In the genomic region with DNA sequence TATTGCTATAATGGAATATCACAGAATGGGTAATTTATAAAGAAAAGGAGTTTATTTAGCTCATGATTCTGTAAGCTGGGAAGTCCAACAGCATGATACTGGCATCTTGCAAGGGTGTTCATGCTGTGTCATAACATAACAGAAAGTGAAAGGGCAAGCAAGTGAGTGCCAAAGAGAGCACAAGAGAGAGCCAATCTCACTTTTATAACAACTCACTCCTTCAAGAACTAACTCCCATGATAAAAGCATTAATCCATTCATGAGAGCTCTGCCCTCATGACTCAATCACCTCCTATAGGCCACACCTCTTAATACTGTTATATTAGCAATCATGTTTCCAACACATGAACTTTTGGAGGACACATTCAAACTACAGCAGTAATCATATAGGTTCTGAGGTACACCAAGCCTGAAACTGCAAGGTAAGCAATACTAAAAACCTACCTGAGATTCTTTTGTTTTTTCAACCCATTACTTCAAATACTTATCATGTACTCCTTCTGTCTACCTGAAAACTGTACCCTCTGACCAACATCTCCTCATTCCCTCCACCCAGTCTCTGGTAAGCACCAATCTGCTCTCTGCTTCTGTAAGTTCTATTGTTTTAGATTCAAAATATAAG, we compare ENCODE assay signal across 23 cellular contexts.
DNase-seq lines count a peak whose midpoint lies in the region; ATAC-seq and TF ChIP-seq lines count a peak whose summit lies in the region.
"Had no signal": no experiment of that assay in that cellular context is flagged by ENCODE, and none has a peak within 500 bp of the region (broad histone marks: within the 10 kb centered on the region; RNA-seq: fewer than 3 reads in every experiment).

No MANE protein-coding gene starts in this region.

- H3K27ac ChIP-seq in GM23338 (ENCODE audit: low read depth): no peak overlapping the region
- H3K27ac ChIP-seq: KMS-11, neutrophil, Peyer's patch, SJCRH30 had no signal

- H3K9me3 Mint-ChIP-seq in GM23338: no peaks in the 10 kb centered on the region
- H3K9me3 Mint-ChIP-seq: activated naive CD4-positive, alpha-beta T cell treated with anti-CD3 and anti-CD28 coated beads for 36 hours; dendritic cell treated with granulocyte-macrophage colony-stimulating factor and Interleukin-4, amounts not matched to agents 40 ng/mL and 50 ng/mL, for 4 days; memory B cell had no signal

- ATAC-seq in GM18873 (IDR thresholded peaks at IDR 0.05; ENCODE audit: low FRiP score, unreplicated experiment): peak; percentile 50
- ATAC-seq in GM21786 (IDR thresholded peaks at IDR 0.05; ENCODE audit: unreplicated experiment): peak; percentile 56
- no peak for ATAC-seq in Right ventricle myocardium superior (ENCODE audit: poor library complexity)
- ATAC-seq in GM23338: no peak

- no peaks in the 10 kb centered on the region for H3F3A ChIP-seq in GM23338 (replicated peaks; ENCODE audit: low read depth)

- TF ChIP-seq CTCF in GM23338 (conservative IDR thresholded peaks at IDR 0.05; ENCODE audit: low read depth in 2 of 2): no peak

- H3K36me3 ChIP-seq in GM23338 (ENCODE audit: insufficient read depth): no peaks in the 10 kb centered on the region
- H3K36me3 ChIP-seq: neutrophil, Peyer's patch, SJCRH30 had no signal

- H3K27ac Mint-ChIP-seq in GM23338: no peak overlapping the region
- H3K27ac Mint-ChIP-seq: activated naive CD4-positive, alpha-beta T cell treated with anti-CD3 and anti-CD28 coated beads for 36 hours; dendritic cell treated with granulocyte-macrophage colony-stimulating factor and Interleukin-4, amounts not matched to agents 40 ng/mL and 50 ng/mL, for 4 days; memory B cell; progenitor cell of endocrine pancreas had no signal

- no peak overlapping the region for H2AFZ ChIP-seq in GM23338

- intact Hi-C loops in Right ventricle myocardium superior (cut with DNase I): no loop called here

- H3K4me3 ChIP-seq in GM23338: no peak overlapping the region
- H3K4me3 ChIP-seq: Peyer's patch, SJCRH30 had no signal

- no peaks in the 10 kb centered on the region for H3K4me1 Mint-ChIP-seq in GM23338
- H3K4me1 Mint-ChIP-seq: CD4-positive, alpha-beta memory T cell had no signal

- H3K4me3 Mint-ChIP-seq in GM23338: no peak overlapping the region
- H3K4me3 Mint-ChIP-seq: activated naive CD4-positive, alpha-beta T cell treated with anti-CD3 and anti-CD28 coated beads for 36 hours; CD4-positive, alpha-beta memory T cell; dendritic cell treated with granulocyte-macrophage colony-stimulating factor and Interleukin-4, amounts not matched to agents 40 ng/mL and 50 ng/mL, for 4 days; memory B cell had no signal

- no peaks in the 10 kb centered on the region for H4K20me1 ChIP-seq in GM23338 (replicated peaks; ENCODE audit: insufficient read depth)

- no peaks in the 10 kb centered on the region for H3K79me2 ChIP-seq in GM23338 (replicated peaks; ENCODE audit: insufficient read depth)

- H3K27me3 Mint-ChIP-seq in GM23338 (ENCODE audit: insufficient read depth, low read depth, poor library complexity): peaks cover 5% of the 10 kb centered on the region
- H3K27me3 Mint-ChIP-seq: CD4-positive, alpha-beta memory T cell; dendritic cell treated with granulocyte-macrophage colony-stimulating factor and Interleukin-4, amounts not matched to agents 40 ng/mL and 50 ng/mL, for 4 days; memory B cell; progenitor cell of endocrine pancreas had no signal

- no peaks in the 10 kb centered on the region for H3K9me2 ChIP-seq in GM23338 (ENCODE audit: insufficient read depth)

- no peaks in the 10 kb centered on the region for H3K4me1 ChIP-seq in GM23338 (ENCODE audit: insufficient read depth)
- H3K4me1 ChIP-seq: Peyer's patch, SJCRH30 had no signal

- no peak overlapping the region for H3K4me2 ChIP-seq in GM23338
- H3K4me2 ChIP-seq: KMS-11 had no signal

- peak; percentile 73 for DNase-seq in OCI-M1 (lab: John Stamatoyannopoulos, UW)
- DNase-seq in kidney tubule cell (ENCODE audit: low spot score): peak; percentile 1
- DNase-seq in stimulated activated CD4-positive, alpha-beta T cell treated with anti-CD3 and anti-CD28 coated beads, Interleukin-4, amount 100 ng/mL, for 4 hours: no peak
- no peak for DNase-seq in Right ventricle myocardium superior
- DNase-seq in GM23338 (ENCODE audit: low spot score): no peak
- DNase-seq: activated CD4-positive, alpha-beta T cell treated with anti-CD3 and anti-CD28 coated beads for 1 hour; activated naive CD4-positive, alpha-beta T cell treated with anti-CD3 and anti-CD28 coated beads for 36 hours; CD4-positive, alpha-beta memory T cell; EL; head of caudate nucleus; MV-4-11; NCI-H524; Peyer's patch; SJCRH30; stimulated activated CD8-positive, alpha-beta memory T cell treated with anti-CD3 and anti-CD28 coated beads, Interleukin-4, amount 100 ng/mL, for 48 hours; trophoblast cell had no signal

- H3K27me3 ChIP-seq in GM23338 (ENCODE audit: insufficient read depth): no peaks in the 10 kb centered on the region
- H3K27me3 ChIP-seq: neutrophil, Peyer's patch, SJCRH30 had no signal

- no peaks in the 10 kb centered on the region for H3K36me3 Mint-ChIP-seq in GM23338 (ENCODE audit: low read depth)
- H3K36me3 Mint-ChIP-seq: CD4-positive, alpha-beta memory T cell; memory B cell had no signal

TF ChIP-seq in GM23338, 12 proteins besides CTCF, POLR2A, EP300 and RAD21:
- TF ChIP-seq, protein P1, sequence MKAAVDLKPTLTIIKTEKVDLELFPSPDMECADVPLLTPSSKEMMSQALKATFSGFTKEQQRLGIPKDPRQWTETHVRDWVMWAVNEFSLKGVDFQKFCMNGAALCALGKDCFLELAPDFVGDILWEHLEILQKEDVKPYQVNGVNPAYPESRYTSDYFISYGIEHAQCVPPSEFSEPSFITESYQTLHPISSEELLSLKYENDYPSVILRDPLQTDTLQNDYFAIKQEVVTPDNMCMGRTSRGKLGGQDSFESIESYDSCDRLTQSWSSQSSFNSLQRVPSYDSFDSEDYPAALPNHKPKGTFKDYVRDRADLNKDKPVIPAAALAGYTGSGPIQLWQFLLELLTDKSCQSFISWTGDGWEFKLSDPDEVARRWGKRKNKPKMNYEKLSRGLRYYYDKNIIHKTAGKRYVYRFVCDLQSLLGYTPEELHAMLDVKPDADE (IDR thresholded peaks at IDR 0.05): no peak
- TF ChIP-seq, protein P2, sequence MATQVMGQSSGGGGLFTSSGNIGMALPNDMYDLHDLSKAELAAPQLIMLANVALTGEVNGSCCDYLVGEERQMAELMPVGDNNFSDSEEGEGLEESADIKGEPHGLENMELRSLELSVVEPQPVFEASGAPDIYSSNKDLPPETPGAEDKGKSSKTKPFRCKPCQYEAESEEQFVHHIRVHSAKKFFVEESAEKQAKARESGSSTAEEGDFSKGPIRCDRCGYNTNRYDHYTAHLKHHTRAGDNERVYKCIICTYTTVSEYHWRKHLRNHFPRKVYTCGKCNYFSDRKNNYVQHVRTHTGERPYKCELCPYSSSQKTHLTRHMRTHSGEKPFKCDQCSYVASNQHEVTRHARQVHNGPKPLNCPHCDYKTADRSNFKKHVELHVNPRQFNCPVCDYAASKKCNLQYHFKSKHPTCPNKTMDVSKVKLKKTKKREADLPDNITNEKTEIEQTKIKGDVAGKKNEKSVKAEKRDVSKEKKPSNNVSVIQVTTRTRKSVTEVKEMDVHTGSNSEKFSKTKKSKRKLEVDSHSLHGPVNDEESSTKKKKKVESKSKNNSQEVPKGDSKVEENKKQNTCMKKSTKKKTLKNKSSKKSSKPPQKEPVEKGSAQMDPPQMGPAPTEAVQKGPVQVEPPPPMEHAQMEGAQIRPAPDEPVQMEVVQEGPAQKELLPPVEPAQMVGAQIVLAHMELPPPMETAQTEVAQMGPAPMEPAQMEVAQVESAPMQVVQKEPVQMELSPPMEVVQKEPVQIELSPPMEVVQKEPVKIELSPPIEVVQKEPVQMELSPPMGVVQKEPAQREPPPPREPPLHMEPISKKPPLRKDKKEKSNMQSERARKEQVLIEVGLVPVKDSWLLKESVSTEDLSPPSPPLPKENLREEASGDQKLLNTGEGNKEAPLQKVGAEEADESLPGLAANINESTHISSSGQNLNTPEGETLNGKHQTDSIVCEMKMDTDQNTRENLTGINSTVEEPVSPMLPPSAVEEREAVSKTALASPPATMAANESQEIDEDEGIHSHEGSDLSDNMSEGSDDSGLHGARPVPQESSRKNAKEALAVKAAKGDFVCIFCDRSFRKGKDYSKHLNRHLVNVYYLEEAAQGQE (IDR thresholded peaks at IDR 0.05; ENCODE audit: unreplicated experiment): no peak
- TF ChIP-seq NANOG (IDR thresholded peaks at IDR 0.05; ENCODE audit: borderline replicate concordance) (no peak), STAT1 (IDR thresholded peaks at IDR 0.05; ENCODE audit: unreplicated experiment) (no peak), POLR2AphosphoS5 (IDR thresholded peaks at IDR 0.05; ENCODE audit: low read depth) (no peak), EZH2phosphoT487 (IDR thresholded peaks at IDR 0.05; ENCODE audit: unreplicated experiment) (no peak), CREB1 (CRISPR knock-in tag; IDR thresholded peaks at IDR 0.05; ENCODE audit: low read depth) (no peak), EZH2 (IDR thresholded peaks at IDR 0.05; ENCODE audit: low read depth, unreplicated experiment) (no peak), ZNF114 (CRISPR knock-in tag; IDR thresholded peaks at IDR 0.05) (no peak), JUNB (IDR thresholded peaks at IDR 0.05; ENCODE audit: unreplicated experiment) (no peak), ZNF331 (CRISPR knock-in tag; IDR thresholded peaks at IDR 0.05; ENCODE audit: low read depth) (no peak)
TF ChIP-seq in GM23338: peak in this region for 0.

Comparison
In these comparisons a context has a peak if more than half of its experiments do, and no peak if none do; other contexts are left out.
1. ATAC-seq: peak in GM18873 (single experiment) and GM21786 (single experiment); none in Right ventricle myocardium superior (single experiment) and GM23338 (single experiment).
2. DNase-seq: peak in OCI-M1 (single experiment) and kidney tubule cell (single experiment); none in stimulated activated CD4-positive, alpha-beta T cell treated with anti-CD3 and anti-CD28 coated beads, Interleukin-4, amount 100 ng/mL, for 4 hours (0 of 2), Right ventricle myocardium superior (single experiment) and GM23338 (single experiment).